ENCODE assay signal across 8 cellular contexts in the genomic region with DNA sequence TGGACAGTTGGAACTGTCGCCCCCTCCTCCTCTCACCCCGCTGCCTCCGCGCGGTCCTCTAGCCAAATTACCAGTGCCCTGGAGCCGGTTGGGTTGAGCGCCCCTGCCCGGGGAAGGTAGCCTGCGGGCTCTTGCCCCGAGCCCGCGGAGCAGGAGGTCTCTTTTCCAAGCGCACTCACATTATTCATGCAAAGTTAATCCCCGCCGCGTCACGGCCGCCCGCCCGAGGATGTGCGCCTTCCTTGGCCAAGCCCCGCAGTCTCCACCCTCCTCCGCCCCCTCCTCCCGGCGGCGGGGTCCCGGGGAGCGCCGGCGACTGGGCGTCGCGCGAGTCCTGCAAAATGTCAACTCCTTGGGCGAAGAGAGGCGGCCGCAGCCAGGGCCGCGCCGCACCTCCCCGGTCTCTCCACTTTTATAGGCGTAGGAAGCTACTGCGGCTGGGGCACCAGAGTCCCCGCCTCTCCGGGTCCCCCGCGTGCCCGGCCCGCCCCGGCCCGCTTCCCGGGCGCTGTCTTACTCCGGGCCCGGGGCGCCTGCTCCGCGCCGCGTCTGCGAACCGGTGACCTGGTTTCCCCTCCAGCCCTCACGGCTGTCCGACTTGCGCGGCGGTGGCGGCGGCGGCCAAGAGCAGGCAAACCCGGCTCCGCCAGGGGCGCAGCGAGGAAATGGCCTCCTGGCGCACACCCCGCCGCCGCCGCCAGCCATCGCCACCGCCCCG. TPM values are rescaled to one million over a fixed set of nuclear protein-coding genes. Genes with fewer than 3 reads are reported as not detected.
DNase-seq lines count a peak whose midpoint lies in the region; ATAC-seq and TF ChIP-seq lines count a peak whose summit lies in the region.

A gene (minus strand): TSS at position 235 of the 718 bp plus-strand sequence.

- H3K4me1 ChIP-seq in RWPE2 (ENCODE audit: insufficient read depth, poor library complexity, severe bottlenecking) = peaks cover 18% of the 10 kb centered on the region

- H3K27me3 ChIP-seq in GM06990 (replicated peaks; ENCODE audit: control insufficient read depth, insufficient read depth, low read length) = no peaks in the 10 kb centered on the region; the same call in 1 of the 2 replicates
- no peaks in the 10 kb centered on the region for H3K27me3 ChIP-seq in RWPE2 (ENCODE audit: insufficient read depth, poor library complexity, severe bottlenecking)

- H3K36me3 ChIP-seq in GM06990 (ENCODE audit: control insufficient read depth, insufficient read depth, low read length) (no peaks in the 10 kb centered on the region), RWPE2 (ENCODE audit: low read depth) (no peaks in the 10 kb centered on the region)

- H3K9me3 ChIP-seq in RWPE2 (ENCODE audit: severe bottlenecking) = no peaks in the 10 kb centered on the region

- DNase-seq in GM06990 (ENCODE audit: extremely low read depth, insufficient read length) (peak; percentile 22), HCEC 1CT (peak; percentile 73), RWPE2 (ENCODE audit: low spot score) (peak; percentile 64), epithelial cell of prostate (ENCODE audit: low read depth, low spot score) (no peak), memory B cell (ENCODE audit: low spot score in 2 of 2) (peak in 1 of 2 donors; percentile 46), SHP77 (lab: John Stamatoyannopoulos, UW) (no peak), NCI-H2171 (lab: John Stamatoyannopoulos, UW) (no peak)

- H3K27ac ChIP-seq in RWPE2 (ENCODE audit: poor library complexity, severe bottlenecking) = peak within 1 kb of the TSS; percentile 67
- H3K27ac ChIP-seq in epithelial cell of prostate = peak within 1 kb of the TSS; percentile 95
- peak within 1 kb of the TSS; percentile 65 for H3K27ac ChIP-seq in temporal lobe (ENCODE audit: low read depth, low read length)

- peak within 1 kb of the TSS; percentile 85 for H3K4me3 Mint-ChIP-seq in memory B cell

- no peaks in the 10 kb centered on the region for H3K36me3 Mint-ChIP-seq in memory B cell

- H3K9me3 Mint-ChIP-seq in memory B cell = no peaks in the 10 kb centered on the region

- H3K4me3 ChIP-seq in GM06990 (replicated peaks; ENCODE audit: low read depth, low read length) (peak within 1 kb of the TSS; percentile 14; the same call in 1 of the 2 replicates), RWPE2 (ENCODE audit: severe bottlenecking) (peak within 1 kb of the TSS; percentile 89)

- H3K27me3 Mint-ChIP-seq in memory B cell = peaks cover 20% of the 10 kb centered on the region

- H3K4me1 Mint-ChIP-seq in memory B cell = peaks cover 8% of the 10 kb centered on the region

- H3K27ac Mint-ChIP-seq in memory B cell = peak within 1 kb of the TSS; percentile 35

- no peak for TF ChIP-seq CTCF in GM06990 (IDR thresholded peaks at IDR 0.05; ENCODE audit: insufficient read depth, low read length, poor library complexity, severe bottlenecking)
- no peak for TF ChIP-seq CTCF in RWPE2 (IDR thresholded peaks at IDR 0.05; ENCODE audit: poor library complexity, severe bottlenecking)

- ATAC-seq in RWPE2 (ENCODE audit: low read depth) (peak; percentile 70), memory B cell (ENCODE audit: low read depth) (peak; percentile 69)

RNA-seq across cellular contexts. Expression of the gene that starts here (rescaled TPM):
- total RNA-seq in temporal lobe = 54.1 TPM

Comparison
In these comparisons a context has a peak if more than half of its experiments do, and no peak if none do; other contexts are left out.
1. DNase-seq: peak in GM06990 (single experiment), HCEC 1CT (single experiment) and RWPE2 (single experiment); none in epithelial cell of prostate (single experiment), SHP77 (0 of 2) and NCI-H2171 (single experiment).
2. Peak in every context shown above with its lines, with median percentiles within 50 percentile points of each other: H3K27ac ChIP-seq.